ENCODE assay signal across 15 cellular contexts in genomic region chr13:63190742-63191141, GRCh38.
DNase-seq lines count a peak whose midpoint lies in the region; ATAC-seq and TF ChIP-seq lines count a peak whose summit lies in the region.
"Had no signal": no experiment of that assay in that cellular context is flagged by ENCODE, and none has a peak within 500 bp of the region (broad histone marks: within the 10 kb centered on the region; RNA-seq: fewer than 3 reads in every experiment).

No MANE protein-coding gene starts in this region.

- H2AFZ ChIP-seq in PC-3 (ENCODE audit: low read length) (no peak overlapping the region), osteoblast (ENCODE audit: low read length) (peak overlapping the region; percentile 25)

- H4K20me1 ChIP-seq in PC-3 (ENCODE audit: low read length), result no peaks in the 10 kb centered on the region
- no peaks in the 10 kb centered on the region for H4K20me1 ChIP-seq in osteoblast (ENCODE audit: insufficient read depth, low read length)

- BruUV-seq in PC-3 (replicated peaks; lab: Mats Ljungman, UMichigan), result no TSS peak

- H3K9me3 ChIP-seq in PC-3 (ENCODE audit: low read length) (no peaks in the 10 kb centered on the region), osteoblast (ENCODE audit: low read depth, low read length) (no peaks in the 10 kb centered on the region)
- H3K9me3 ChIP-seq: prostate gland had no signal

- no peaks in the 10 kb centered on the region for H3K79me2 ChIP-seq in PC-3 (ENCODE audit: low read length)
- no peaks in the 10 kb centered on the region for H3K79me2 ChIP-seq in osteoblast (ENCODE audit: insufficient read depth, low read length)

- peaks cover 0 to 8% of the 10 kb centered on the region in 2 donors for H3K9me3 Mint-ChIP-seq in effector memory CD8-positive, alpha-beta T cell

- intact Hi-C loops in PC-3 (cut with micrococcal nuclease), result no loop called here

- no peaks in the 10 kb centered on the region for H3K27me3 Mint-ChIP-seq in effector memory CD8-positive, alpha-beta T cell
- H3K27me3 Mint-ChIP-seq: activated B cell treated with CpG ODN at 0.5 μM for 24 hours had no signal

- H3K36me3 ChIP-seq in PC-3 (ENCODE audit: low read depth, low read length) (no peaks in the 10 kb centered on the region), osteoblast (ENCODE audit: insufficient read depth, low read length) (no peaks in the 10 kb centered on the region)
- H3K36me3 ChIP-seq: prostate gland, suprapubic skin had no signal

- no peak overlapping the region for H3K4me3 ChIP-seq in PC-3 (ENCODE audit: low read length)
- no peak overlapping the region for H3K4me3 ChIP-seq in epithelial cell of proximal tubule (ENCODE audit: low read depth, low read length)
- no peak overlapping the region for H3K4me3 ChIP-seq in osteoblast (ENCODE audit: insufficient read depth, low read length)
- H3K4me3 ChIP-seq: prostate gland, suprapubic skin had no signal

- no peak overlapping the region for H3K9ac ChIP-seq in PC-3 (ENCODE audit: low read length)

- ATAC-seq in PC-3, result no peak
- no peak for ATAC-seq in HG03571 (IDR thresholded peaks at IDR 0.05; ENCODE audit: unreplicated experiment)
- ATAC-seq in effector memory CD8-positive, alpha-beta T cell (replicated peaks), result no peak

- POLR2A ChIA-PET in PC-3 (lab: Charles Lee; ENCODE audit: unreplicated experiment), result no interaction called here

- H3K27me3 ChIP-seq in PC-3 (ENCODE audit: low read length) (no peaks in the 10 kb centered on the region), osteoblast (ENCODE audit: insufficient read depth, low read length) (no peaks in the 10 kb centered on the region)
- H3K27me3 ChIP-seq: suprapubic skin had no signal

- no peak overlapping the region for H3K27ac ChIP-seq in PC-3 (ENCODE audit: low read length)
- peak overlapping the region; percentile 27 for H3K27ac ChIP-seq in osteoblast (ENCODE audit: low read depth, low read length)
- H3K27ac ChIP-seq: prostate gland, suprapubic skin had no signal

- CTCF ChIA-PET in PC-3 (lab: Charles Lee), result no interaction called here

- DNase-seq in EL (peak; percentile 75), PC-3 (peak; percentile 38), epithelial cell of proximal tubule (ENCODE audit: low read depth) (peak; percentile 59), osteoblast (ENCODE audit: insufficient read length, low spot score, missing footprints) (peak; percentile 5), cortex of kidney (lab: John Stamatoyannopoulos, UW) (no peak), GOT3 (lab: John Stamatoyannopoulos, UW) (no peak)
- no peak for DNase-seq in effector memory CD8-positive, alpha-beta T cell
- DNase-seq: activated B cell treated with CpG ODN at 0.5 μM for 24 hours; activated naive CD4-positive, alpha-beta T cell; NCI-H446 treated with DMSO at 0.1 percent for 48 hours; OCI-M1 had no signal

- no peaks in the 10 kb centered on the region for H3K4me1 Mint-ChIP-seq in effector memory CD8-positive, alpha-beta T cell (ENCODE audit: low read depth in 2 of 2)
- H3K4me1 Mint-ChIP-seq: activated B cell treated with CpG ODN at 0.5 μM for 24 hours, CD14-positive monocyte had no signal

- H3K27ac Mint-ChIP-seq in effector memory CD8-positive, alpha-beta T cell, result no peak overlapping the region
- H3K27ac Mint-ChIP-seq: activated B cell treated with CpG ODN at 0.5 μM for 24 hours, CD14-positive monocyte had no signal

- TF ChIP-seq CTCF in PC-3 (conservative IDR thresholded peaks at IDR 0.05; ENCODE audit: low read depth, low read length) (no peak), epithelial cell of proximal tubule (conservative IDR thresholded peaks at IDR 0.05; ENCODE audit: low read depth, low read length) (no peak), osteoblast (IDR thresholded peaks at IDR 0.05; ENCODE audit: extremely low read depth, low read depth, low read length) (no peak)

- no peaks in the 10 kb centered on the region for H3F3A ChIP-seq in PC-3 (ENCODE audit: low read length, unreplicated experiment)

- H3K9me2 ChIP-seq in PC-3 (replicated peaks; ENCODE audit: low read length), result no peaks in the 10 kb centered on the region

- no peak overlapping the region for H3K4me3 Mint-ChIP-seq in effector memory CD8-positive, alpha-beta T cell
- H3K4me3 Mint-ChIP-seq: activated B cell treated with CpG ODN at 0.5 μM for 24 hours, CD14-positive monocyte had no signal

- peaks cover 2% of the 10 kb centered on the region for H3K36me3 Mint-ChIP-seq in effector memory CD8-positive, alpha-beta T cell (ENCODE audit: insufficient read depth)
- H3K36me3 Mint-ChIP-seq: CD14-positive monocyte had no signal

- H3K4me2 ChIP-seq in PC-3 (ENCODE audit: low read length) (no peak overlapping the region), osteoblast (ENCODE audit: insufficient read depth, low read length) (peak overlapping the region; percentile 15)

- H3K4me1 ChIP-seq in PC-3 (ENCODE audit: insufficient read depth, low read length), result no peaks in the 10 kb centered on the region
- H3K4me1 ChIP-seq in osteoblast (ENCODE audit: insufficient read depth, low read length), result peaks cover 6% of the 10 kb centered on the region
- H3K4me1 ChIP-seq: prostate gland, suprapubic skin had no signal

Comparison
In these comparisons a context has a peak if more than half of its experiments do, and no peak if none do; other contexts are left out.
1. DNase-seq: peak in EL (single experiment), PC-3 (single experiment), epithelial cell of proximal tubule (single experiment) and osteoblast (single experiment); none in cortex of kidney (single experiment), GOT3 (single experiment) and effector memory CD8-positive, alpha-beta T cell (0 of 3).